ENCODE assay signal across 13 cellular contexts in genomic region chr3:188084751-188085595, GRCh38.
A peak's percentile ranks its signal among the peaks of the same experiment; 100 is the strongest.
DNase-seq lines count a peak whose midpoint lies in the region; ATAC-seq and TF ChIP-seq lines count a peak whose summit lies in the region.
"Had no signal": no experiment of that assay in that cellular context is flagged by ENCODE, and none has a peak within 500 bp of the region (broad histone marks: within the 10 kb centered on the region; RNA-seq: fewer than 3 reads in every experiment).

No MANE protein-coding gene starts in this region.

- peaks cover 0 to 4% (median 4%) of the 10 kb centered on the region in 3 experiments; a peak in 3 of 7 replicates for H3K36me3 Mint-ChIP-seq in H9 (ENCODE audit: insufficient read depth in 1 of 3, low read depth in 3 of 3)

- no CpG with 5 or more reads among the region's 9 CpGs for WGBS in H9 (ENCODE audit: extremely low coverage, insufficient read length, low lambda C conversion rate)
- 64 to 83% methylated on average over 9 of the region's 9 CpGs for WGBS in testis, 2 donors

- H3K4me3 ChIP-seq in OCI-LY7 (ENCODE audit: low read depth, low read length, poor library complexity, severe bottlenecking): peak overlapping the region; percentile 20
- H3K4me3 ChIP-seq in testis: no peak overlapping the region
- no peak overlapping the region for H3K4me3 ChIP-seq in effector memory CD4-positive, alpha-beta T cell (ENCODE audit: insufficient read depth, low read depth, low read length, poor library complexity, severe bottlenecking)
- H3K4me3 ChIP-seq: SJSA1 had no signal

- H2BK12ac ChIP-seq in H9 (ENCODE audit: insufficient read length, low read depth, low read length): no peak overlapping the region

- no peak overlapping the region for H2AK5ac ChIP-seq in H9 (ENCODE audit: insufficient read length, low read length)

- H3K23me2 ChIP-seq in H9 (ENCODE audit: insufficient read length, low read depth, low read length, poor library complexity, severe bottlenecking): no peaks in the 10 kb centered on the region

- DNase-seq in H9 (peak; percentile 48), OCI-LY7 (ENCODE audit: low spot score) (peak; percentile 88), iPS-NIHi7 (ENCODE audit: extremely low spot score) (peak; percentile 39), testis (peak; percentile 50), NCI-H2227 treated with DMSO at 0.1 percent for 48 hours (lab: John Stamatoyannopoulos, UW) (no peak)
- DNase-seq in effector memory CD4-positive, alpha-beta T cell: no peak
- DNase-seq: BE2C, KBM-7, NCI-H2029, NCI-H510A treated with DMSO at 0.1 percent for 48 hours had no signal

- H3K36me3 ChIP-seq in OCI-LY7 (ENCODE audit: insufficient read depth, low read length) (peaks cover 2% of the 10 kb centered on the region; the same call in 1 of the 2 replicates), testis (ENCODE audit: low read depth, missing control alignments) (no peaks in the 10 kb centered on the region)
- no peaks in the 10 kb centered on the region for H3K36me3 ChIP-seq in effector memory CD4-positive, alpha-beta T cell (ENCODE audit: control insufficient read depth, insufficient read depth, low read length)
- H3K36me3 ChIP-seq: BE2C, SJSA1 had no signal

- TF ChIP-seq POLR2A in testis (IDR thresholded peaks at IDR 0.05): no peak

- H3K23ac ChIP-seq in H9 (ENCODE audit: insufficient read length, low read depth, low read length): no peak overlapping the region

- H3K4me2 ChIP-seq in H9 (ENCODE audit: insufficient read depth, insufficient read length, low read length): no peak overlapping the region
- H3K4me2 ChIP-seq in OCI-LY7 (ENCODE audit: low read length): peak overlapping the region; percentile 65

- no peak overlapping the region for H3K4me3 Mint-ChIP-seq in H9

- no peaks in the 10 kb centered on the region for H3K27me3 ChIP-seq in H9 (ENCODE audit: insufficient read depth, low read length)
- H3K27me3 ChIP-seq in testis: no peaks in the 10 kb centered on the region
- no peaks in the 10 kb centered on the region for H3K27me3 ChIP-seq in effector memory CD4-positive, alpha-beta T cell (replicated peaks; ENCODE audit: control insufficient read depth, insufficient read depth, low read length, poor library complexity, severe bottlenecking)
- H3K27me3 ChIP-seq: BE2C, SJSA1 had no signal

- H3K9ac ChIP-seq in H9 (ENCODE audit: extremely low read depth, insufficient read length, low read length): no peak overlapping the region

- CTCF ChIA-PET in OCI-LY7 (lab: Charles Lee; ENCODE audit: unreplicated experiment): interaction anchor here (0.6 to 1.6 kb wide), 14 partner anchors 9 to 346 kb away, joined by 3 to 5 read pairs (median 3); no protein-coding TSS in a partner anchor

- TF ChIP-seq CTCF in H9 (conservative IDR thresholded peaks at IDR 0.05): peak; percentile 18; the same call in 1 of the 3 replicates
- peak; percentile 66 for TF ChIP-seq CTCF in OCI-LY7 (conservative IDR thresholded peaks at IDR 0.05; ENCODE audit: low read length)
- TF ChIP-seq CTCF in testis (IDR thresholded peaks at IDR 0.05): no peak

- no peaks in the 10 kb centered on the region for H3K9me2 ChIP-seq in OCI-LY7 (ENCODE audit: insufficient read depth, low read length)

- peaks cover 4 to 7% of the 10 kb centered on the region in 2 experiments for H3K9me3 Mint-ChIP-seq in H9

- H2BK15ac ChIP-seq in H9 (ENCODE audit: low read depth, low read length): no peak overlapping the region

- H3K18ac ChIP-seq in H9 (ENCODE audit: insufficient read length, low read depth, low read length): no peak overlapping the region

- no peak for ATAC-seq in GM19328 (IDR thresholded peaks at IDR 0.05; ENCODE audit: unreplicated experiment)

- H3K9me3 ChIP-seq in H9 (ENCODE audit: control insufficient read depth, low read depth, low read length): no peaks in the 10 kb centered on the region
- H3K9me3 ChIP-seq in OCI-LY7 (ENCODE audit: low read length): peaks cover 5% of the 10 kb centered on the region; the same call in 1 of the 2 replicates
- H3K9me3 ChIP-seq in testis: no peaks in the 10 kb centered on the region
- H3K9me3 ChIP-seq in effector memory CD4-positive, alpha-beta T cell (ENCODE audit: control insufficient read depth, low read length): no peaks in the 10 kb centered on the region
- H3K9me3 ChIP-seq: BE2C, SJSA1 had no signal

- POLR2A ChIA-PET in OCI-LY7 (lab: Charles Lee): interaction anchor here (0.5 to 9.9 kb wide), 52 partner anchors 7 to 993 kb away, joined by 3 to 174 read pairs (median 4); partner anchors contain the start of genes BCL6 and LPP

- peaks cover 7 to 10% of the 10 kb centered on the region in 2 experiments; a peak in 3 of 4 replicates for H3K4me1 Mint-ChIP-seq in H9

- TSS peak; percentile 61 for BruUV-seq in OCI-LY7 (replicated peaks; lab: Mats Ljungman, UMichigan)

- H3K4me1 ChIP-seq in H9 (ENCODE audit: insufficient read depth, low read length): no peaks in the 10 kb centered on the region
- peaks cover 85% of the 10 kb centered on the region for H3K4me1 ChIP-seq in OCI-LY7 (ENCODE audit: insufficient read depth, low read length, poor library complexity, severe bottlenecking)
- H3K4me1 ChIP-seq in testis: no peaks in the 10 kb centered on the region
- H3K4me1 ChIP-seq in effector memory CD4-positive, alpha-beta T cell (ENCODE audit: control insufficient read depth, insufficient read depth, low read length, poor library complexity, severe bottlenecking): no peaks in the 10 kb centered on the region
- H3K4me1 ChIP-seq: BE2C, SJSA1 had no signal

- intact Hi-C loops in OCI-LY7 (cut with micrococcal nuclease; ENCODE audit: unreplicated experiment): loop anchor here (1.0 to 5.0 kb wide), 11 partner anchors 85 to 867 kb away; no protein-coding TSS in a partner anchor
- intact Hi-C loops in testis (cut with DNase I; ENCODE audit: low total_unique reads): no loop called here

- no peak overlapping the region for H4K91ac ChIP-seq in H9 (ENCODE audit: insufficient read length, low read depth, low read length)

- no peak overlapping the region for H3K27ac Mint-ChIP-seq in H9

- H3K27ac ChIP-seq in H9 (ENCODE audit: insufficient read length, low read depth, low read length) (no peak overlapping the region), OCI-LY7 (ENCODE audit: low read depth, low read length, poor library complexity, severe bottlenecking) (peak overlapping the region; percentile 92), testis (no peak overlapping the region)
- H3K27ac ChIP-seq in effector memory CD4-positive, alpha-beta T cell (ENCODE audit: insufficient read depth, low read length, poor library complexity, severe bottlenecking): no peak overlapping the region
- H3K27ac ChIP-seq: RWPE1, SJSA1 had no signal

- H3K14ac ChIP-seq in H9 (ENCODE audit: insufficient read depth, low read length): no peak overlapping the region

- H4K8ac ChIP-seq in H9 (replicated peaks; ENCODE audit: insufficient read length, low read depth, low read length): no peak overlapping the region

- H3K27me3 Mint-ChIP-seq in H9 (ENCODE audit: low read depth): peaks cover 3% of the 10 kb centered on the region

- H2AFZ ChIP-seq in H9 (ENCODE audit: low read length): no peak overlapping the region
- peak overlapping the region; percentile 71 for H2AFZ ChIP-seq in OCI-LY7 (ENCODE audit: low read length)

- no peak overlapping the region for H2BK20ac ChIP-seq in H9 (ENCODE audit: low read depth, low read length, poor library complexity, severe bottlenecking)

- no peak overlapping the region for H3K4ac ChIP-seq in H9 (ENCODE audit: low read depth, low read length)

- H4K20me1 ChIP-seq in H9 (ENCODE audit: control insufficient read depth, insufficient read depth, insufficient read length): no peaks in the 10 kb centered on the region
- no peaks in the 10 kb centered on the region for H4K20me1 ChIP-seq in OCI-LY7 (ENCODE audit: insufficient read depth, low read length)

- H3K79me1 ChIP-seq in H9 (ENCODE audit: insufficient read depth, low read depth, low read length, poor library complexity, severe bottlenecking): no peaks in the 10 kb centered on the region

- no peak overlapping the region for H3T11ph ChIP-seq in H9 (ENCODE audit: low read length)

- H2BK120ac ChIP-seq in H9 (ENCODE audit: low read depth, low read length, poor library complexity, severe bottlenecking): no peak overlapping the region

- H4K5ac ChIP-seq in H9 (ENCODE audit: insufficient read length, low read depth, low read length): no peak overlapping the region

- H3K79me2 ChIP-seq in H9 (ENCODE audit: insufficient read depth, low read length) (no peaks in the 10 kb centered on the region), OCI-LY7 (ENCODE audit: insufficient read depth, low read depth, low read length) (no peaks in the 10 kb centered on the region)

- H2BK5ac ChIP-seq in H9 (ENCODE audit: insufficient read length, low read length): no peak overlapping the region

- no peak overlapping the region for H3K56ac ChIP-seq in H9 (ENCODE audit: insufficient read length, low read depth, low read length)

Comparison
In these comparisons a context has a peak if more than half of its experiments do, and no peak if none do; other contexts are left out.
1. DNase-seq: peak in H9 (single experiment), OCI-LY7 (single experiment), iPS-NIHi7 (single experiment) and testis (single experiment); none in effector memory CD4-positive, alpha-beta T cell (0 of 3) and NCI-H2227 treated with DMSO at 0.1 percent for 48 hours (single experiment).
2. CTCF ChIP-seq: peak in H9 (single experiment) and OCI-LY7 (single experiment); none in testis (0 of 3).